ENCODE assay signal across 24 cellular contexts in genomic region chr16:64311241-64311640, GRCh38.
DNase-seq lines count a peak whose midpoint lies in the region; TF ChIP-seq lines count a peak whose summit lies in the region.
"Had no signal": no experiment of that assay in that cellular context is flagged by ENCODE, and none has a peak within 500 bp of the region (broad histone marks: within the 10 kb centered on the region; RNA-seq: fewer than 3 reads in every experiment).

No MANE protein-coding gene starts in this region.

- H2BK5ac ChIP-seq in H9 (ENCODE audit: insufficient read length, low read length) = no peak overlapping the region

- H3K23ac ChIP-seq in H9 (ENCODE audit: insufficient read length, low read depth, low read length) = no peak overlapping the region

- no peak overlapping the region for H3K27ac ChIP-seq in H9 (ENCODE audit: insufficient read length, low read depth, low read length)

- peaks cover 10% of the 10 kb centered on the region in 2 experiments for H3K4me1 Mint-ChIP-seq in H9
- H3K4me1 Mint-ChIP-seq: activated naive CD4-positive, alpha-beta T cell treated with anti-CD3 and anti-CD28 coated beads, Interleukin-2, amount 50 U/mL, for 24 hours; CD4-positive, alpha-beta memory T cell; central memory CD8-positive, alpha-beta T cell; memory B cell had no signal

- no peaks in the 10 kb centered on the region for H4K20me1 ChIP-seq in H9 (ENCODE audit: control insufficient read depth, insufficient read depth, insufficient read length)

- H2BK20ac ChIP-seq in H9 (ENCODE audit: low read depth, low read length, poor library complexity, severe bottlenecking) = no peak overlapping the region

- H3K4ac ChIP-seq in H9 (ENCODE audit: low read depth, low read length) = no peak overlapping the region

- no peaks in the 10 kb centered on the region for H3K23me2 ChIP-seq in H9 (ENCODE audit: insufficient read length, low read depth, low read length, poor library complexity, severe bottlenecking)

- H3K14ac ChIP-seq in H9 (ENCODE audit: insufficient read depth, low read length) = no peak overlapping the region

- H3K27ac Mint-ChIP-seq in H9 = no peak overlapping the region
- H3K27ac Mint-ChIP-seq: activated naive CD4-positive, alpha-beta T cell treated with anti-CD3 and anti-CD28 coated beads, Interleukin-2, amount 50 U/mL, for 24 hours; CD4-positive, alpha-beta memory T cell; memory B cell had no signal

- peaks cover 3% of the 10 kb centered on the region for H3K27me3 Mint-ChIP-seq in H9 (ENCODE audit: low read depth)
- H3K27me3 Mint-ChIP-seq: activated naive CD4-positive, alpha-beta T cell treated with anti-CD3 and anti-CD28 coated beads, Interleukin-2, amount 50 U/mL, for 24 hours; CD4-positive, alpha-beta memory T cell; central memory CD8-positive, alpha-beta T cell; memory B cell had no signal

- no peaks in the 10 kb centered on the region for H3K4me1 ChIP-seq in H9 (ENCODE audit: insufficient read depth, low read length)

- H3K18ac ChIP-seq in H9 (ENCODE audit: insufficient read length, low read depth, low read length) = no peak overlapping the region

- H4K5ac ChIP-seq in H9 (ENCODE audit: insufficient read length, low read depth, low read length) = no peak overlapping the region

- no peaks in the 10 kb centered on the region for H3K79me2 ChIP-seq in H9 (ENCODE audit: insufficient read depth, low read length)

- no peaks in the 10 kb centered on the region for H3K27me3 ChIP-seq in H9 (ENCODE audit: insufficient read depth, low read length)
- H3K27me3 ChIP-seq: MG63 had no signal

- H3K4me3 Mint-ChIP-seq in H9 = no peak overlapping the region
- H3K4me3 Mint-ChIP-seq: activated naive CD4-positive, alpha-beta T cell treated with anti-CD3 and anti-CD28 coated beads, Interleukin-2, amount 50 U/mL, for 24 hours; CD4-positive, alpha-beta memory T cell; central memory CD8-positive, alpha-beta T cell; memory B cell; neural crest cell had no signal

- no peak overlapping the region for H2BK120ac ChIP-seq in H9 (ENCODE audit: low read depth, low read length, poor library complexity, severe bottlenecking)

- peaks cover 9 to 10% of the 10 kb centered on the region in 2 experiments; a peak in 4 of 5 replicates for H3K9me3 Mint-ChIP-seq in H9

- no peak overlapping the region for H3T11ph ChIP-seq in H9 (ENCODE audit: low read length)

- H3K4me2 ChIP-seq in H9 (ENCODE audit: insufficient read depth, insufficient read length, low read length) = no peak overlapping the region

- H3K9me3 ChIP-seq in H9 (ENCODE audit: control insufficient read depth, low read depth, low read length) = no peaks in the 10 kb centered on the region
- H3K9me3 ChIP-seq: MG63 had no signal

- H3K36me3 Mint-ChIP-seq in H9 (ENCODE audit: insufficient read depth in 1 of 3, low read depth in 3 of 3) = peaks cover 0 to 12% (median 5%) of the 10 kb centered on the region in 3 experiments; a peak in 4 of 7 replicates
- H3K36me3 Mint-ChIP-seq: activated naive CD4-positive, alpha-beta T cell treated with anti-CD3 and anti-CD28 coated beads, Interleukin-2, amount 50 U/mL, for 24 hours; CD4-positive, alpha-beta memory T cell; memory B cell had no signal

- no peak overlapping the region for H2BK15ac ChIP-seq in H9 (ENCODE audit: low read depth, low read length)

- H2AK5ac ChIP-seq in H9 (ENCODE audit: insufficient read length, low read length) = no peak overlapping the region

- no peak overlapping the region for H2BK12ac ChIP-seq in H9 (ENCODE audit: insufficient read length, low read depth, low read length)

- no peak overlapping the region for H4K8ac ChIP-seq in H9 (replicated peaks; ENCODE audit: insufficient read length, low read depth, low read length)

- peak; percentile 26 for DNase-seq in AG10803 (ENCODE audit: low read depth)
- peak; percentile 22 for DNase-seq in LHCN-M2 (ENCODE audit: low read depth)
- peak; percentile 2 to 28 for DNase-seq in cardiac fibroblast (ENCODE audit: low read depth in 2 of 2)
- DNase-seq in iris pigment epithelial cell (ENCODE audit: low read depth) = peak; percentile 8
- no peak for DNase-seq in NOMO-1 (lab: John Stamatoyannopoulos, UW; ENCODE audit: unreplicated experiment in 2 of 2)
- DNase-seq in CD1c-positive myeloid dendritic cell (ENCODE audit: extremely low spot score) = no peak
- DNase-seq in H9 = no peak
- DNase-seq in DMS114 treated with DMSO at 0.1 percent for 48 hours (lab: John Stamatoyannopoulos, UW; ENCODE audit: unreplicated experiment) = no peak
- DNase-seq: activated CD4-positive, alpha-beta T cell treated with anti-CD3 and anti-CD28 coated beads, Interleukin-2, amount 50 U/mL, for 48 hours; activated CD8-positive, alpha-beta memory T cell treated with anti-CD3 and anti-CD28 coated beads, Interleukin-2, amount 50 U/mL, for 4 hours; AML-193; amygdala; CD4-positive, alpha-beta memory T cell; DMS 273 treated with DMSO at 0.1 percent for 48 hours; MG63; NCI-H1105 treated with DMSO at 0.1 percent for 48 hours; NCI-H1930; NCI-H526; posterior cingulate gyrus; stimulated activated naive CD4-positive, alpha-beta T cell had no signal

- no peak overlapping the region for H4K91ac ChIP-seq in H9 (ENCODE audit: insufficient read length, low read depth, low read length)

- WGBS in H9 (ENCODE audit: extremely low coverage, insufficient read length, low lambda C conversion rate) = no CpG with 5 or more reads among the region's 1 CpG

- TF ChIP-seq CTCF in AG10803 (conservative IDR thresholded peaks at IDR 0.05; ENCODE audit: low read length) = no peak
- TF ChIP-seq CTCF in cardiac fibroblast (IDR thresholded peaks at IDR 0.05; ENCODE audit: low read depth, low read length) = no peak
- no peak for TF ChIP-seq CTCF in H9 (conservative IDR thresholded peaks at IDR 0.05)

- H3K79me1 ChIP-seq in H9 (ENCODE audit: insufficient read depth, low read depth, low read length, poor library complexity, severe bottlenecking) = no peaks in the 10 kb centered on the region

- H3K4me3 ChIP-seq in AG10803 (ENCODE audit: low read length) (no peak overlapping the region), cardiac fibroblast (replicated peaks in 1 of 2; ENCODE audit: low read depth in 2 of 2, low read length in 2 of 2) (no peak overlapping the region)
- H3K4me3 ChIP-seq: MG63 had no signal

- H2AFZ ChIP-seq in H9 (ENCODE audit: low read length) = no peak overlapping the region

- no peak overlapping the region for H3K56ac ChIP-seq in H9 (ENCODE audit: insufficient read length, low read depth, low read length)

- H3K9ac ChIP-seq in H9 (ENCODE audit: extremely low read depth, insufficient read length, low read length) = no peak overlapping the region

Comparison
In these comparisons a context has a peak if more than half of its experiments do, and no peak if none do; other contexts are left out.
1. DNase-seq: peak in AG10803 (single experiment), LHCN-M2 (single experiment), cardiac fibroblast (2 of 2) and iris pigment epithelial cell (single experiment); none in NOMO-1 (0 of 2), CD1c-positive myeloid dendritic cell (single experiment), H9 (single experiment) and DMS114 treated with DMSO at 0.1 percent for 48 hours (single experiment).